ENCODE assay signal across 8 cellular contexts in genomic region chr3:45689787-45690145, GRCh38. TPM values are rescaled to one million over a fixed set of nuclear protein-coding genes. Genes with fewer than 3 reads are reported as not detected.
A peak's percentile ranks its signal among the peaks of the same experiment; 100 is the strongest.
DNase-seq lines count a peak whose midpoint lies in the region; ATAC-seq and TF ChIP-seq lines count a peak whose summit lies in the region.

No MANE protein-coding gene starts in this region.

- H3K27me3 ChIP-seq in kidney epithelial cell (ENCODE audit: control insufficient read depth, insufficient read depth, low read length): no peaks in the 10 kb centered on the region

- H3K27ac Mint-ChIP-seq in T-helper 1 cell treated with Interleukin-12 subunit alpha and Interleukin-12 subunit beta and Interleukin-4 antibody, amounts not matched to agents 30 μg/mL and 1 μg/mL, for 36 hours: peak overlapping the region; percentile 94
- H3K27ac Mint-ChIP-seq in activated naive CD8-positive, alpha-beta T cell treated with anti-CD3 and anti-CD28 coated beads, Interleukin-2, amount 50 U/mL, for 24 hours: peak overlapping the region; percentile 100

- DNase-seq in T-helper 1 cell: no peak
- no peak for DNase-seq in activated naive CD8-positive, alpha-beta T cell treated with anti-CD3 and anti-CD28 coated beads, Interleukin-2, amount 50 U/mL, for 24 hours
- DNase-seq in kidney epithelial cell (ENCODE audit: low read depth): no peak
- no peak for DNase-seq in NOMO-1 treated with dmso at 0.1 percent for 144 hours (lab: John Stamatoyannopoulos, UW; ENCODE audit: unreplicated experiment)
- DNase-seq in NCI-H1694 (lab: John Stamatoyannopoulos, UW): no peak
- DNase-seq in T1000 (lab: John Stamatoyannopoulos, UW): no peak

- no peak for ATAC-seq in activated naive CD8-positive, alpha-beta T cell treated with anti-CD3 and anti-CD28 coated beads, Interleukin-2, amount 50 U/mL, for 24 hours

- H3K4me3 ChIP-seq in kidney epithelial cell (ENCODE audit: low read depth, low read length): peak overlapping the region; percentile 87

- H3K36me3 ChIP-seq in kidney epithelial cell (ENCODE audit: control insufficient read depth, insufficient read depth, low read length): no peaks in the 10 kb centered on the region

- H3K4me3 Mint-ChIP-seq in T-helper 1 cell treated with Interleukin-12 subunit alpha and Interleukin-12 subunit beta and Interleukin-4 antibody, amounts not matched to agents 30 μg/mL and 1 μg/mL, for 36 hours: peak overlapping the region; percentile 96
- H3K4me3 Mint-ChIP-seq in activated naive CD8-positive, alpha-beta T cell treated with anti-CD3 and anti-CD28 coated beads, Interleukin-2, amount 50 U/mL, for 24 hours: peak overlapping the region; percentile 91

- H3K36me3 Mint-ChIP-seq in T-helper 1 cell treated with Interleukin-12 subunit alpha and Interleukin-12 subunit beta and Interleukin-4 antibody, amounts not matched to agents 30 μg/mL and 1 μg/mL, for 36 hours (ENCODE audit: low read depth): peaks cover 34% of the 10 kb centered on the region
- peaks cover 43% of the 10 kb centered on the region for H3K36me3 Mint-ChIP-seq in activated naive CD8-positive, alpha-beta T cell treated with anti-CD3 and anti-CD28 coated beads, Interleukin-2, amount 50 U/mL, for 24 hours (ENCODE audit: low read depth)

- H3K27ac ChIP-seq in temporal lobe (ENCODE audit: low read depth, low read length): peak overlapping the region; percentile 73

- peaks cover 5% of the 10 kb centered on the region for H3K27me3 Mint-ChIP-seq in T-helper 1 cell treated with Interleukin-12 subunit alpha and Interleukin-12 subunit beta and Interleukin-4 antibody, amounts not matched to agents 30 μg/mL and 1 μg/mL, for 36 hours (ENCODE audit: low read depth)
- peaks cover 4% of the 10 kb centered on the region for H3K27me3 Mint-ChIP-seq in activated naive CD8-positive, alpha-beta T cell treated with anti-CD3 and anti-CD28 coated beads, Interleukin-2, amount 50 U/mL, for 24 hours

- H3K4me1 Mint-ChIP-seq in T-helper 1 cell treated with Interleukin-12 subunit alpha and Interleukin-12 subunit beta and Interleukin-4 antibody, amounts not matched to agents 30 μg/mL and 1 μg/mL, for 36 hours (ENCODE audit: low read depth): peaks cover 56% of the 10 kb centered on the region
- peaks cover 63% of the 10 kb centered on the region for H3K4me1 Mint-ChIP-seq in activated naive CD8-positive, alpha-beta T cell treated with anti-CD3 and anti-CD28 coated beads, Interleukin-2, amount 50 U/mL, for 24 hours

- no peaks in the 10 kb centered on the region for H3K9me3 Mint-ChIP-seq in T-helper 1 cell treated with Interleukin-12 subunit alpha and Interleukin-12 subunit beta and Interleukin-4 antibody, amounts not matched to agents 30 μg/mL and 1 μg/mL, for 36 hours
- H3K9me3 Mint-ChIP-seq in activated naive CD8-positive, alpha-beta T cell treated with anti-CD3 and anti-CD28 coated beads, Interleukin-2, amount 50 U/mL, for 24 hours: peaks cover 4% of the 10 kb centered on the region

- TF ChIP-seq CTCF in kidney epithelial cell (IDR thresholded peaks at IDR 0.05; ENCODE audit: insufficient read depth, low read length, poor library complexity, severe bottlenecking): no peak

RNA-seq across cellular contexts. Expression of gene SACM1L, which starts 0.6 kb away (rescaled TPM):
- total RNA-seq in kidney epithelial cell: 19.8 and 27.8 TPM in 2 replicates
- total RNA-seq in temporal lobe: 32.7 TPM
